27 cellular contexts compared by ENCODE assay signal in the genomic region with DNA sequence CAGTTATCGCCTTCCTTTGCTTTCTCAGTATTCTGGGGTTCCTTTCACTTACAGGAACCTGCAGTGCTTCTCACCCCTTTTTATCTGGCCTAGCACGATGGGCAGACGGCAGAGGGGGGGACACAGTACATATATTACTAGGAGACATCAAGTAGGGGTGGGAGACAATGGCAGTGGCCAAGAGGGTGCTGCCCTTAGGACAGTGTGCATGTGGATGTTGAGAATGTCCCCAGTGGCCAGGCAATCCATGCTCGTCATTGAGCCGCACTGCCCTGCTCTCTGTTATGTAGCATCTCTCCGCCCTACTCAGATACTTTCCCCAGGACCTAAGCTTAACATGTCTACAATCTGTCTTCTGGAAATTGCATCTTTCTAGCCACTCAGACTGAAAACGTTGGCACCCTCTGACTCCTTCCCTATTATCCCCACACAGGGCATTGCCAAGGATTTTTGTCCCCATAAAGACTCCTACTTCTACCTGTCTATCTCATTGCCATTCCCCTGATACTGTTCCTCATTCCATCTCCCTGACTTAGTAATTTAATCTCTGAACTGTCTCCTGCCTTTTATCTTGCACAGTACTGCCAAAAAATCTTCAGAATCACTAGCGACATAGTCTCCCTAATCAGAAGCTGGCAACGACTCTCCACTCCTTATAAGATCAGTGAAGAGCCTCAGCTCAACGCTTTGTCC. TPM values are rescaled to one million over a fixed set of nuclear protein-coding genes. Genes with fewer than 3 reads are reported as not detected.
DNase-seq lines count a peak whose midpoint lies in the region; ATAC-seq, FAIRE-seq and TF ChIP-seq lines count a peak whose summit lies in the region.
"Had no signal": no experiment of that assay in that cellular context is flagged by ENCODE, and none has a peak within 500 bp of the region (broad histone marks: within the 10 kb centered on the region; RNA-seq: fewer than 3 reads in every experiment).

No MANE protein-coding gene starts in this region.

- no peak overlapping the region for H2AK5ac ChIP-seq in trophoblast cell (ENCODE audit: low read length)

- no peak overlapping the region for H3K18ac ChIP-seq in trophoblast cell (ENCODE audit: low read length)

- peaks cover 14% of the 10 kb centered on the region; the same call in 2 of the 3 replicates for H3K4me1 Mint-ChIP-seq in GM23338

- no peaks in the 10 kb centered on the region for H3K9me2 ChIP-seq in GM23338 (ENCODE audit: insufficient read depth)

- intact Hi-C loops in Right ventricle myocardium superior (cut with DNase I) (loop anchor here (10.0 kb wide), 2 partner anchors 240 to 520 kb away; no protein-coding TSS in a partner anchor), left ventricle myocardium superior (cut with micrococcal nuclease) (no loop called here), sciatic nerve (cut with DNase I) (no loop called here)

- H3K4me2 ChIP-seq in GM23338 (no peak overlapping the region), trophoblast cell (ENCODE audit: low read length) (no peak overlapping the region)
- H3K4me2 ChIP-seq: BLaER1 had no signal

- no CpG with 5 or more reads among the region's 10 CpGs for WGBS in trophoblast cell (ENCODE audit: extremely low coverage, insufficient coverage, insufficient read length)

- no peak overlapping the region for H2BK120ac ChIP-seq in trophoblast cell (ENCODE audit: insufficient read depth, low read length, poor library complexity)

- no peak overlapping the region for H4K8ac ChIP-seq in trophoblast cell (ENCODE audit: low read depth, low read length)

- H3K36me3 ChIP-seq in GM23338 (ENCODE audit: insufficient read depth): no peaks in the 10 kb centered on the region
- peaks cover 0 to 2% of the 10 kb centered on the region in 2 experiments for H3K36me3 ChIP-seq in trophoblast cell (ENCODE audit: control insufficient read depth in 1 of 2, insufficient read depth in 2 of 2, low read length in 2 of 2)
- H3K36me3 ChIP-seq: BLaER1, MG63 had no signal

- H3K36me3 Mint-ChIP-seq in GM23338 (ENCODE audit: low read depth): peaks cover 16% of the 10 kb centered on the region
- H3K36me3 Mint-ChIP-seq: IgD-negative memory B cell had no signal

- H2BK12ac ChIP-seq in trophoblast cell (ENCODE audit: low read length): no peak overlapping the region

- H4K91ac ChIP-seq in trophoblast cell (ENCODE audit: low read depth, low read length): no peak overlapping the region

- H3K9me3 Mint-ChIP-seq in GM23338: peaks cover 10% of the 10 kb centered on the region; the same call in 2 of the 3 replicates
- H3K9me3 Mint-ChIP-seq: CD4-positive, alpha-beta T cell had no signal

- TF ChIP-seq CTCF in GM23338 (conservative IDR thresholded peaks at IDR 0.05; ENCODE audit: low read depth in 2 of 2) (no peak), foreskin keratinocyte (conservative IDR thresholded peaks at IDR 0.05) (no peak), D721Med (IDR thresholded peaks at IDR 0.05; ENCODE audit: insufficient read depth, missing control alignments) (no peak)

- no peak for FAIRE-seq in D721Med (lab: Jason Lieb, UNC)
- FAIRE-seq: H1 had no signal

- H2BK5ac ChIP-seq in trophoblast cell (ENCODE audit: low read depth, low read length, poor library complexity): no peak overlapping the region

- H3K27me3 Mint-ChIP-seq in GM23338 (ENCODE audit: insufficient read depth, low read depth, poor library complexity): no peaks in the 10 kb centered on the region

- H3K4me3 Mint-ChIP-seq in GM23338: no peak overlapping the region
- H3K4me3 Mint-ChIP-seq: CD4-positive, alpha-beta T cell; IgD-negative memory B cell had no signal

- DNase-seq in Right ventricle myocardium superior (no peak), left ventricle myocardium superior (no peak), GM23338 (ENCODE audit: low spot score) (no peak), foreskin keratinocyte (no peak), trophoblast cell (no peak), sciatic nerve (ENCODE audit: low spot score) (no peak), D721Med (ENCODE audit: insufficient read length, low spot score) (no peak)
- DNase-seq: ACHN; CD4-positive, alpha-beta T cell; COR-L47; DMS 273 treated with DMSO at 0.1 percent for 48 hours; DMS79 treated with DMSO at 0.1 percent for 48 hours; MG63; NCI-H1417; NCI-H1694 treated with DMSO at 0.1 percent for 48 hours; NCI-H2081 treated with DMSO at 0.1 percent for 48 hours; NCI-H446; NCI-H526; OCI-M1; SHP77 treated with DMSO at 0.1 percent for 48 hours had no signal

- H3K14ac ChIP-seq in trophoblast cell (ENCODE audit: low read length): no peak overlapping the region

- H2AFZ ChIP-seq in GM23338 (no peak overlapping the region), trophoblast cell (ENCODE audit: insufficient read depth, low read length, poor library complexity) (no peak overlapping the region)

- no peaks in the 10 kb centered on the region for H3K79me1 ChIP-seq in trophoblast cell (ENCODE audit: low read length)

- peak overlapping the region; percentile 18; the same call in 1 of the 2 replicates for H3K27ac ChIP-seq in GM23338 (ENCODE audit: low read depth)
- H3K27ac ChIP-seq in foreskin keratinocyte: peak overlapping the region; percentile 4
- H3K27ac ChIP-seq in trophoblast cell (ENCODE audit: low read depth, low read length): no peak overlapping the region
- H3K27ac ChIP-seq: 22Rv1, BLaER1 had no signal

- peak overlapping the region; percentile 61 for H3K4ac ChIP-seq in trophoblast cell (ENCODE audit: low read depth, low read length)

- H3K27me3 ChIP-seq in GM23338 (ENCODE audit: insufficient read depth): no peaks in the 10 kb centered on the region
- H3K27me3 ChIP-seq in foreskin keratinocyte: no peaks in the 10 kb centered on the region
- H3K27me3 ChIP-seq in trophoblast cell (ENCODE audit: insufficient read depth, low read length): no peaks in the 10 kb centered on the region
- H3K27me3 ChIP-seq: BLaER1, MG63 had no signal

- H3K4me3 ChIP-seq in GM23338: no peak overlapping the region
- no peak overlapping the region for H3K4me3 ChIP-seq in trophoblast cell (ENCODE audit: low read depth, low read length)
- H3K4me3 ChIP-seq: BLaER1, MG63 had no signal

- no peak overlapping the region for H3K27ac Mint-ChIP-seq in GM23338
- H3K27ac Mint-ChIP-seq: CD4-positive, alpha-beta T cell; IgD-negative memory B cell had no signal

- no peaks in the 10 kb centered on the region for H3K9me3 ChIP-seq in trophoblast cell (ENCODE audit: insufficient read depth, low read depth, low read length)
- H3K9me3 ChIP-seq: BLaER1, MG63 had no signal

- no peak overlapping the region for H4K12ac ChIP-seq in trophoblast cell (ENCODE audit: low read depth, low read length)

- H3F3A ChIP-seq in GM23338 (replicated peaks; ENCODE audit: low read depth): no peaks in the 10 kb centered on the region

- H3K9ac ChIP-seq in trophoblast cell (ENCODE audit: low read length): no peak overlapping the region
- H3K9ac ChIP-seq: BLaER1 had no signal

- no peak overlapping the region for H3K23ac ChIP-seq in trophoblast cell (ENCODE audit: low read length)

- H3K4me1 ChIP-seq in GM23338 (ENCODE audit: insufficient read depth) (peaks cover 17% of the 10 kb centered on the region), foreskin keratinocyte (peaks cover 14% of the 10 kb centered on the region), trophoblast cell (ENCODE audit: control insufficient read depth in 1 of 2, insufficient read depth in 2 of 2, low read length in 2 of 2) (peaks cover 5 to 6% of the 10 kb centered on the region in 2 experiments)

- H3K79me2 ChIP-seq in GM23338 (replicated peaks; ENCODE audit: insufficient read depth) (peaks cover 100% of the 10 kb centered on the region), trophoblast cell (ENCODE audit: control insufficient read depth, insufficient read depth, low read length, poor library complexity) (peaks cover 13% of the 10 kb centered on the region)

- H4K20me1 ChIP-seq in GM23338 (replicated peaks; ENCODE audit: insufficient read depth): peaks cover 46% of the 10 kb centered on the region
- H4K20me1 ChIP-seq: BLaER1 had no signal

- ATAC-seq in Right ventricle myocardium superior (ENCODE audit: poor library complexity): peak; percentile 15
- ATAC-seq in left ventricle myocardium superior: no peak
- no peak for ATAC-seq in GM23338
- no peak for ATAC-seq in foreskin keratinocyte
- ATAC-seq in sciatic nerve: no peak
- no peak for ATAC-seq in GM19328 (IDR thresholded peaks at IDR 0.05; ENCODE audit: unreplicated experiment)
- ATAC-seq: HCT116 had no signal

TF ChIP-seq in GM23338, 12 proteins besides CTCF, POLR2A, EP300 and RAD21 (continues in another document):
- TF ChIP-seq EZH2phosphoT487 (IDR thresholded peaks at IDR 0.05; ENCODE audit: unreplicated experiment): no peak
- no peak for TF ChIP-seq EZH2 (IDR thresholded peaks at IDR 0.05; ENCODE audit: low read depth, unreplicated experiment)

RNA-seq across cellular contexts. Expression of gene DSG2, which starts 6.6 kb away (rescaled TPM):
- 37.1 TPM for total RNA-seq in Right ventricle myocardium superior
- total RNA-seq in left ventricle myocardium superior: 49.6 TPM
- 144 and 147 TPM in 2 replicates for total RNA-seq in GM23338 (2014; rRNA removed; shearing (Covaris generic))
- 41.2 and 44.7 TPM in 2 replicates for polyA plus RNA-seq in GM23338 (2016; fragmentation: Nextera tagmentation; extraction: Ambion mirVana)
- 142 and 144 TPM in 2 replicates for total RNA-seq in foreskin keratinocyte
- polyA plus RNA-seq in foreskin keratinocyte: 28.0 and 35.4 TPM in 2 replicates
- 81.8 and 82.6 TPM in 2 replicates for polyA plus RNA-seq in trophoblast cell (2013)
- 10.8 TPM for total RNA-seq in sciatic nerve
- polyA plus RNA-seq: IgD-negative memory B cell had no signal

RNA-seq across cellular contexts. Expression of gene DSG3, which starts 57.1 kb away (rescaled TPM):
- total RNA-seq in Right ventricle myocardium superior (not detected), left ventricle myocardium superior (not detected), foreskin keratinocyte (73.1 and 102 TPM in 2 replicates), sciatic nerve (not detected)
- 0.24 TPM in 1 of 2 replicates, not detected in the other for total RNA-seq in GM23338 (2014; rRNA removed; shearing (Covaris generic))
- polyA plus RNA-seq in GM23338 (2016; fragmentation: Nextera tagmentation; extraction: Ambion mirVana) (0.05 and 0.07 TPM in 2 replicates), foreskin keratinocyte (18.4 and 20.3 TPM in 2 replicates)
- polyA plus RNA-seq in trophoblast cell (2013): 0.03 TPM in 2 replicates
- total RNA-seq: CD4-positive, alpha-beta T cell; LHCN-M2 had no signal

Comparison
In these comparisons a context has a peak if more than half of its experiments do, and no peak if none do; other contexts are left out.
1. RNA of gene DSG3, which starts 57.1 kb away (total RNA-seq): 73.1 to 102 TPM in foreskin keratinocyte; 0.24 TPM in GM23338, not detected in left ventricle myocardium superior (single experiment), not detected in Right ventricle myocardium superior (single experiment) and not detected in sciatic nerve (single experiment); every median in the first group is over 10 times any median in the second.